ENCODE assay signal across 8 cellular contexts in the genomic region with DNA sequence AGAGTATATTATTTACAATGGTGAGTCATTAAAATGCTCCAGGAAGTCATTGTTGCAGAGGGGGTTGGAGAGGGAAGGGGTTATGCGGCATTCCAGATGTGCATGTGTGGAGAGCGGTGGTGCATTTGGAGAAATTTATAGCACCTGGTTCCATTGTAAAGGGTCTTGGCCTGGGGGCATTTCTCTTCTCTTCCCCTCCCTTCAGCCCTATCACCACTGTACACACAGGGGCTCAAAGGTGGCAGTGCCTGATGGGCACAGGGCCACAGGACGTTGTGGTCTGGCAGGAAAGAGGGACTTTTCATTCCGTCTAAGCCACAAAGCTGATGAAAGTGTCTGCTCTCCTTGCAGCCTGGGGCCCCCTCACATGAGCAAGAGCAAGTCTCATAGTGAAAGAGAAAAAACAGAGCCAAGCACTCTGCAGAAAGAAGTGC.
A peak's percentile ranks its signal among the peaks of the same experiment; 100 is the strongest.
DNase-seq lines count a peak whose midpoint lies in the region; ATAC-seq and FAIRE-seq lines count a peak whose summit lies in the region.

No MANE protein-coding gene starts in this region.

- DNase-seq in stimulated activated CD4-positive, alpha-beta T cell treated with anti-CD3 and anti-CD28 coated beads, Interleukin-15, amount 100 ng/mL, for 24 hours: peak; percentile 1
- no peak for DNase-seq in stimulated activated CD4-positive, alpha-beta T cell treated with anti-CD3 and anti-CD28 coated beads, Interleukin-4, amount 100 ng/mL, for 24 hours
- DNase-seq in T1000 (lab: John Stamatoyannopoulos, UW): peak; percentile 58
- peak; percentile 79 for DNase-seq in urothelium cell line (ENCODE audit: low spot score)
- no peak for DNase-seq in NCI-H128 (lab: John Stamatoyannopoulos, UW; ENCODE audit: unreplicated experiment)
- DNase-seq in iPS-NIHi11 (ENCODE audit: low spot score): no peak
- DNase-seq in effector CD4-positive, alpha-beta T cell: no peak

- no peak for FAIRE-seq in urothelium cell line (lab: Jason Lieb, UNC)

- peak; percentile 61 for ATAC-seq in HG03039 (IDR thresholded peaks at IDR 0.05; ENCODE audit: unreplicated experiment)

Comparison
In these comparisons a context has a peak if more than half of its experiments do, and no peak if none do; other contexts are left out.
1. DNase-seq: peak in stimulated activated CD4-positive, alpha-beta T cell treated with anti-CD3 and anti-CD28 coated beads, Interleukin-15, amount 100 ng/mL, for 24 hours (single experiment), T1000 (single experiment) and urothelium cell line (single experiment); none in stimulated activated CD4-positive, alpha-beta T cell treated with anti-CD3 and anti-CD28 coated beads, Interleukin-4, amount 100 ng/mL, for 24 hours (single experiment), NCI-H128 (single experiment), iPS-NIHi11 (single experiment) and effector CD4-positive, alpha-beta T cell (single experiment).